1 cellular context compared by ENCODE assay signal in the genomic region with DNA sequence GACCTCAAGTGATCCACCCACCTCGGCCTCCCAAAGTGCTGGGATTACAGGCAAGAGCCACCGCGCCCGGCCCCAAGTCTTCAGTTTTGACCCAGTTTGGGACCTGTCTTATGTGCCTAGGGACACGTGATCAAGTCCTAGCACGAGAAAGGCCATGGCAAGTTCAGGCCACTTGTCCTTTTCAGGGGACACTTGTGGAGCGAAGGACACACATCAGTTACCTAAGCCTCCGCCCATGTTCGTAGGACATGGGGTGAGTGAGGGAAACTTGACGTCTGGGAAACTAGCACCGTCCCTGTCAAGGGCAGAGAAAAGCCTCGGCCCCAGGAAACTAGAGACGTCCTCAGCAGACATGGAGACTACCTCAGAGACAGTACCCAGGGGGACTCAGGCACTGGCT.
TF ChIP-seq lines count a peak whose summit lies in the region.

No MANE protein-coding gene starts in this region.

TF ChIP-seq in GM12878, 131 proteins besides CTCF, POLR2A, EP300 and RAD21:
- TF ChIP-seq, protein P1, sequence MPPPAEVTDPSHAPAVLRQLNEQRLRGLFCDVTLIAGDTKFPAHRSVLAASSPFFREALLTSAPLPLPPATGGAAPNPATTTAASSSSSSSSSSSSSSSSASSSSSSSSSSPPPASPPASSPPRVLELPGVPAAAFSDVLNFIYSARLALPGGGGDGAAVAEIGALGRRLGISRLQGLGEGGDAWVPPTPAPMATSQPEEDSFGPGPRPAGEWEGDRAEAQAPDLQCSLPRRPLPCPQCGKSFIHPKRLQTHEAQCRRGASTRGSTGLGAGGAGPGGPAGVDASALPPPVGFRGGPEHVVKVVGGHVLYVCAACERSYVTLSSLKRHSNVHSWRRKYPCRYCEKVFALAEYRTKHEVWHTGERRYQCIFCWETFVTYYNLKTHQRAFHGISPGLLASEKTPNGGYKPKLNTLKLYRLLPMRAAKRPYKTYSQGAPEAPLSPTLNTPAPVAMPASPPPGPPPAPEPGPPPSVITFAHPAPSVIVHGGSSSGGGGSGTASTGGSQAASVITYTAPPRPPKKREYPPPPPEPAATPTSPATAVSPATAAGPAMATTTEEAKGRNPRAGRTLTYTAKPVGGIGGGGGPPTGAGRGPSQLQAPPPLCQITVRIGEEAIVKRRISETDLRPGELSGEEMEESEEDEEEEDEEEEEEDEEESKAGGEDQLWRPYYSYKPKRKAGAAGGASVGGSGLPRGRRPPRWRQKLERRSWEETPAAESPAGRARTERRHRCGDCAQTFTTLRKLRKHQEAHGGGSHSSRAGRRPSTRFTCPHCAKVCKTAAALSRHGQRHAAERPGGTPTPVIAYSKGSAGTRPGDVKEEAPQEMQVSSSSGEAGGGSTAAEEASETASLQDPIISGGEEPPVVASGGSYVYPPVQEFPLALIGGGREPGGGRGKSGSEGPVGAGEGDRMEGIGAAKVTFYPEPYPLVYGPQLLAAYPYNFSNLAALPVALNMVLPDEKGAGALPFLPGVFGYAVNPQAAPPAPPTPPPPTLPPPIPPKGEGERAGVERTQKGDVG (CRISPR knock-in tag; IDR thresholded peaks at IDR 0.05), result no peak
